In genomic region chr10:125010362-125010761, GRCh38 we compare ENCODE assay signal across 17 cellular contexts.
DNase-seq lines count a peak whose midpoint lies in the region; ATAC-seq and TF ChIP-seq lines count a peak whose summit lies in the region.
"Had no signal": no experiment of that assay in that cellular context is flagged by ENCODE, and none has a peak within 500 bp of the region (broad histone marks: within the 10 kb centered on the region; RNA-seq: fewer than 3 reads in every experiment).

No MANE protein-coding gene starts in this region.

- H3K27ac ChIP-seq in H9 (ENCODE audit: insufficient read length, low read depth, low read length), result no peak overlapping the region
- peak overlapping the region; percentile 90 to 94 for H3K27ac ChIP-seq in ascending aorta
- peak overlapping the region; percentile 90 to 93 (median 91) for H3K27ac ChIP-seq in gastrocnemius medialis
- H3K27ac ChIP-seq: GM23248, parathyroid adenoma had no signal

- H2AK5ac ChIP-seq in H9 (ENCODE audit: insufficient read length, low read length), result no peak overlapping the region

- H2BK20ac ChIP-seq in H9 (ENCODE audit: low read depth, low read length, poor library complexity, severe bottlenecking), result no peak overlapping the region

- H2BK12ac ChIP-seq in H9 (ENCODE audit: insufficient read length, low read depth, low read length), result no peak overlapping the region

- intact Hi-C loops in ascending aorta (cut with DNase I) (no loop called here), gastrocnemius medialis (cut with DNase I; ENCODE audit: low total_unique reads) (loop anchor here (5.0 kb wide), 2 partner anchors 52 to 313 kb away; no protein-coding TSS in a partner anchor)

- no peak overlapping the region for H4K5ac ChIP-seq in H9 (ENCODE audit: insufficient read length, low read depth, low read length)

- no peaks in the 10 kb centered on the region; a peak in 1 of 5 replicates for H3K9me3 Mint-ChIP-seq in H9
- H3K9me3 Mint-ChIP-seq in immature natural killer cell, result no peaks in the 10 kb centered on the region
- no peaks in the 10 kb centered on the region for H3K9me3 Mint-ChIP-seq in activated CD8-positive, alpha-beta T cell treated with anti-CD3 and anti-CD28 coated beads, Interleukin-2, amount 10 ng/mL, durations not matched to agents 7 days and 5 days (ENCODE audit: insufficient read depth)
- H3K9me3 Mint-ChIP-seq: CD8-positive, alpha-beta T cell had no signal

- H2AFZ ChIP-seq in H9 (ENCODE audit: low read length), result no peak overlapping the region
- H2AFZ ChIP-seq: GM23248, parathyroid adenoma had no signal

- TF ChIP-seq POLR2A in gastrocnemius medialis (IDR thresholded peaks at IDR 0.05), result no peak

- in situ Hi-C loops in gastrocnemius medialis (cut with MboI; ENCODE audit: low sequenced_read_pairs in 4 of 4), result no loop called here

- no peak overlapping the region for H3K23ac ChIP-seq in H9 (ENCODE audit: insufficient read length, low read depth, low read length)

- H3K14ac ChIP-seq in H9 (ENCODE audit: insufficient read depth, low read length), result no peak overlapping the region; the same call in 1 of the 2 replicates

- no peaks in the 10 kb centered on the region for H3K27me3 ChIP-seq in H9 (ENCODE audit: insufficient read depth, low read length)
- H3K27me3 ChIP-seq in ascending aorta, result no peaks in the 10 kb centered on the region
- H3K27me3 ChIP-seq in gastrocnemius medialis, result no peaks in the 10 kb centered on the region

- H3K18ac ChIP-seq in H9 (ENCODE audit: insufficient read length, low read depth, low read length), result no peak overlapping the region

- peaks cover 31% of the 10 kb centered on the region; the same call in 1 of the 2 replicates for H3K79me2 ChIP-seq in H9 (ENCODE audit: insufficient read depth, low read length)

- no peak overlapping the region for H2BK120ac ChIP-seq in H9 (ENCODE audit: low read depth, low read length, poor library complexity, severe bottlenecking)

- no peak overlapping the region for H3K4me3 Mint-ChIP-seq in H9
- H3K4me3 Mint-ChIP-seq in immature natural killer cell, result no peak overlapping the region
- H3K4me3 Mint-ChIP-seq in activated CD8-positive, alpha-beta T cell treated with anti-CD3 and anti-CD28 coated beads, Interleukin-2, amount 10 ng/mL, durations not matched to agents 7 days and 5 days, result no peak overlapping the region
- H3K4me3 Mint-ChIP-seq: CD8-positive, alpha-beta T cell had no signal

- H3K4me1 Mint-ChIP-seq in H9 (peaks cover 39 to 53% of the 10 kb centered on the region in 2 experiments), immature natural killer cell (peaks cover 66 to 89% of the 10 kb centered on the region in 2 donors)
- H3K4me1 Mint-ChIP-seq in activated CD8-positive, alpha-beta T cell treated with anti-CD3 and anti-CD28 coated beads, Interleukin-2, amount 10 ng/mL, durations not matched to agents 7 days and 5 days (ENCODE audit: low read depth), result peaks cover 9% of the 10 kb centered on the region

- H2BK5ac ChIP-seq in H9 (ENCODE audit: insufficient read length, low read length), result no peak overlapping the region

- no peak overlapping the region for H2BK15ac ChIP-seq in H9 (ENCODE audit: low read depth, low read length)

- H3K27me3 Mint-ChIP-seq in H9 (ENCODE audit: low read depth) (no peaks in the 10 kb centered on the region; the same call in 1 of the 2 replicates), immature natural killer cell (ENCODE audit: low read depth in 3 of 3) (peaks cover 2 to 16% (median 3%) of the 10 kb centered on the region in 3 donors)
- peaks cover 19% of the 10 kb centered on the region for H3K27me3 Mint-ChIP-seq in activated CD8-positive, alpha-beta T cell treated with anti-CD3 and anti-CD28 coated beads, Interleukin-2, amount 10 ng/mL, durations not matched to agents 7 days and 5 days (ENCODE audit: low read depth)

- no peaks in the 10 kb centered on the region for H3K23me2 ChIP-seq in H9 (ENCODE audit: insufficient read length, low read depth, low read length, poor library complexity, severe bottlenecking)

- no peak for DNase-seq in H9
- DNase-seq in ascending aorta (ENCODE audit: low spot score in 2 of 2), result no peak
- DNase-seq in immature natural killer cell, result no peak
- DNase-seq in gastrocnemius medialis, result peak in 1 of 2 donors; percentile 17
- DNase-seq in NCI-H526 treated with DMSO at 0.1 percent for 48 hours (lab: John Stamatoyannopoulos, UW), result no peak
- no peak for DNase-seq in stimulated activated CD4-positive, alpha-beta T cell treated with anti-CD3 and anti-CD28 coated beads, Interleukin-4, amount 100 ng/mL, for 24 hours
- DNase-seq in effector CD8-positive, alpha-beta T cell (lab: John Stamatoyannopoulos, UW), result no peak
- DNase-seq in activated CD8-positive, alpha-beta T cell treated with anti-CD3 and anti-CD28 coated beads, Interleukin-2, amount 10 ng/mL, durations not matched to agents 7 days and 5 days, result no peak
- DNase-seq: activated CD4-positive, alpha-beta T cell treated with anti-CD3 and anti-CD28 coated beads, Interleukin-2, amount 50 U/mL, for 4 hours; activated T-cell treated with anti-CD3 and anti-CD28 coated beads for 4 hours; CD8-positive, alpha-beta T cell; effector CD4-positive, alpha-beta T cell; GM23248; NCI-H146; stimulated activated naive CD4-positive, alpha-beta T cell treated with Interleukin-2 at 50 U/mL for 16 hours had no signal

- H3K4ac ChIP-seq in H9 (ENCODE audit: low read depth, low read length), result no peak overlapping the region

- H3K9ac ChIP-seq in H9 (ENCODE audit: extremely low read depth, insufficient read length, low read length), result no peak overlapping the region
- H3K9ac ChIP-seq: GM23248, parathyroid adenoma had no signal

- H3K27ac Mint-ChIP-seq in H9, result peak overlapping the region; percentile 24 to 89 (median 52); a peak in 6 of 7 replicates
- peak overlapping the region in 4 of 6 donors; percentile 8 to 57 (median 54) for H3K27ac Mint-ChIP-seq in immature natural killer cell
- H3K27ac Mint-ChIP-seq in activated CD8-positive, alpha-beta T cell treated with anti-CD3 and anti-CD28 coated beads, Interleukin-2, amount 10 ng/mL, durations not matched to agents 7 days and 5 days, result no peak overlapping the region
- H3K27ac Mint-ChIP-seq: CD8-positive, alpha-beta T cell had no signal

- H3K4me2 ChIP-seq in H9 (ENCODE audit: insufficient read depth, insufficient read length, low read length), result no peak overlapping the region

- H3K9me3 ChIP-seq in H9 (ENCODE audit: control insufficient read depth, low read depth, low read length) (no peaks in the 10 kb centered on the region), ascending aorta (no peaks in the 10 kb centered on the region), gastrocnemius medialis (no peaks in the 10 kb centered on the region)

- H3K4me3 ChIP-seq in ascending aorta, result no peak overlapping the region
- no peak overlapping the region for H3K4me3 ChIP-seq in gastrocnemius medialis
- H3K4me3 ChIP-seq: GM23248, skin epidermis had no signal

- no peak overlapping the region for H4K91ac ChIP-seq in H9 (ENCODE audit: insufficient read length, low read depth, low read length)

- H3K36me3 ChIP-seq in ascending aorta (peaks cover 0 to 3% of the 10 kb centered on the region in 2 donors), gastrocnemius medialis (no peaks in the 10 kb centered on the region)

- WGBS in H9 (ENCODE audit: extremely low coverage, insufficient read length, low lambda C conversion rate), result no CpG with 5 or more reads among the region's 5 CpGs

- no peak for TF ChIP-seq CTCF in H9 (conservative IDR thresholded peaks at IDR 0.05)
- no peak for TF ChIP-seq CTCF in ascending aorta (IDR thresholded peaks at IDR 0.05)
- no peak for TF ChIP-seq CTCF in gastrocnemius medialis (IDR thresholded peaks at IDR 0.05 in 4 of 5, conservative IDR thresholded peaks at IDR 0.05 in 1 of 5)

- no peaks in the 10 kb centered on the region for H4K20me1 ChIP-seq in H9 (ENCODE audit: control insufficient read depth, insufficient read depth, insufficient read length)

- POLR2A ChIA-PET in activated CD8-positive, alpha-beta T cell treated with anti-CD3 and anti-CD28 coated beads, Interleukin-2, amount 10 ng/mL, durations not matched to agents 7 days and 5 days (lab: Charles Lee), result interaction anchor here (0.6 kb wide), 1 partner anchor 58 kb away, joined by 3 read pairs; no protein-coding TSS in a partner anchor

- H3K56ac ChIP-seq in H9 (ENCODE audit: insufficient read length, low read depth, low read length), result no peak overlapping the region

- CTCF ChIA-PET in activated CD8-positive, alpha-beta T cell treated with anti-CD3 and anti-CD28 coated beads, Interleukin-2, amount 10 ng/mL, durations not matched to agents 7 days and 5 days (lab: Charles Lee), result interaction anchor here (1.5 kb wide), 1 partner anchor 18 kb away, joined by 9 read pairs; no protein-coding TSS in a partner anchor

- no peaks in the 10 kb centered on the region; the same call in 1 of the 2 replicates for H3K4me1 ChIP-seq in H9 (ENCODE audit: insufficient read depth, low read length)
- H3K4me1 ChIP-seq in ascending aorta, result peaks cover 20 to 75% of the 10 kb centered on the region in 2 donors
- peaks cover 91 to 95% of the 10 kb centered on the region in 2 donors for H3K4me1 ChIP-seq in gastrocnemius medialis

- H3K36me3 Mint-ChIP-seq in H9 (ENCODE audit: insufficient read depth in 1 of 3, low read depth in 3 of 3), result peaks cover 39 to 69% (median 58%) of the 10 kb centered on the region in 3 experiments
- peaks cover 4 to 22% (median 7%) of the 10 kb centered on the region in 3 donors for H3K36me3 Mint-ChIP-seq in immature natural killer cell
- H3K36me3 Mint-ChIP-seq in activated CD8-positive, alpha-beta T cell treated with anti-CD3 and anti-CD28 coated beads, Interleukin-2, amount 10 ng/mL, durations not matched to agents 7 days and 5 days (ENCODE audit: low read depth), result no peaks in the 10 kb centered on the region
- H3K36me3 Mint-ChIP-seq: CD8-positive, alpha-beta T cell had no signal

- ATAC-seq in gastrocnemius medialis, result no peak
- no peak for ATAC-seq in activated CD8-positive, alpha-beta T cell treated with anti-CD3 and anti-CD28 coated beads, Interleukin-2, amount 10 ng/mL, durations not matched to agents 7 days and 5 days
- ATAC-seq: CD8-positive, alpha-beta T cell had no signal

- H3K79me1 ChIP-seq in H9 (ENCODE audit: insufficient read depth, low read depth, low read length, poor library complexity, severe bottlenecking), result peaks cover 11% of the 10 kb centered on the region

- no peak overlapping the region for H4K8ac ChIP-seq in H9 (replicated peaks; ENCODE audit: insufficient read length, low read depth, low read length)

- H3T11ph ChIP-seq in H9 (ENCODE audit: low read length), result no peak overlapping the region
